ENCODE assay signal across 7 cellular contexts in the genomic region with DNA sequence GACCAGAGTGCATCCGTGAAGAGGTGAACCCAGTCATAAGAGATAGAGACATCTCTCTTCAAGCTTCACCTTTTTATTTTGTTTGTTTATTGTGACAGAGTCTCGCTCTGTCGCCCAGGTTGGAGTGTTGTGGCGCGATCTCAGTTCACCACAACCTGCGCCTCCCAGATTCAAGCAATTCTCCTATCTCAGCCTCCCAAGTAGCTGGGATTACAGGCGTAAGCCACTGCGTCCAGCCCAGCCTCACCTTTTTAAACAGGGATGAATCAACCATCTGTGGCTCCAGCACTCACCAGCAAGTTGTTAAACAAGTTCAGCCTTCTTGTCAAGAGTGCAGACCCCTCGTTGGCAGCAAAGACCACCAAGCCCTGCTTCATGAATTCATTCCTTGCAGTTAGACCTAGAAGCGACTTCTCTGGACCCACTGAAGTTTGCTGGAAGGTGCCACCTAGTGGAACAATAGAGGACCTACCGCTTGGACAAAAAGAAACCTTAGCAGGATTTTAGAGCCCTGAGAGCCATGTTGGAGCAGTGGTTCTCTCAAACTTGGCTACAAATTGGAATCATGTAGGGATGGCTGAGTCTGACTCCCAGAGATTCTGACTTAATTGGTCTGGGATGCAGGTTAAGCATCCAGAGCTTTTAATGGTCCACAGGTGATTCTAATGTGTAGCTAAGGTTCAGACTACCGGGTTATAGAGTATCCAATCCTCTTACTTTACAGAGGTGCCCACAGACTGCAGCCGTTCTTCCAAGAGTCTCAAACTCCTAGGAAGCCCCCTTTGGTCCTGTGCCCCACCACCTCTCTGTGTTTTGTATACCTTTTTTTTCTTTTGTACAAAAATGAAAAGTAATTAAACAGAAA. TPM values are rescaled to one million over a fixed set of nuclear protein-coding genes. Genes with fewer than 3 reads are reported as not detected.
DNase-seq lines count a peak whose midpoint lies in the region; ATAC-seq and TF ChIP-seq lines count a peak whose summit lies in the region.

No MANE protein-coding gene starts in this region.

- no peaks in the 10 kb centered on the region for H3K9me2 ChIP-seq in DOHH2 (replicated peaks; ENCODE audit: control insufficient read depth, low read length)

- H3K79me2 ChIP-seq in DOHH2 (ENCODE audit: control insufficient read depth, low read length) (no peaks in the 10 kb centered on the region), parathyroid adenoma (no peaks in the 10 kb centered on the region)

- H3K4me2 ChIP-seq in DOHH2 (ENCODE audit: low read length) (no peak overlapping the region), parathyroid adenoma (ENCODE audit: low read length) (no peak overlapping the region)

- no peaks in the 10 kb centered on the region for H4K20me1 ChIP-seq in DOHH2 (ENCODE audit: control insufficient read depth, insufficient read depth, low read depth, low read length)

- H3K36me3 ChIP-seq in DOHH2 (ENCODE audit: control insufficient read depth, low read length) (no peaks in the 10 kb centered on the region), parathyroid adenoma (ENCODE audit: control insufficient read depth, insufficient read depth, low read length) (no peaks in the 10 kb centered on the region)

- H3F3A ChIP-seq in DOHH2 (ENCODE audit: control insufficient read depth, insufficient read depth) = no peaks in the 10 kb centered on the region

- H3K27ac ChIP-seq in DOHH2 (ENCODE audit: low read depth, low read length) = no peak overlapping the region
- no peak overlapping the region for H3K27ac ChIP-seq in foreskin keratinocyte
- H3K27ac ChIP-seq in parathyroid adenoma = no peak overlapping the region

- H3K9me3 ChIP-seq in DOHH2 (ENCODE audit: control insufficient read depth, insufficient read depth, low read length) (no peaks in the 10 kb centered on the region), parathyroid adenoma (ENCODE audit: control insufficient read depth, low read length) (no peaks in the 10 kb centered on the region)

- TF ChIP-seq CTCF in DOHH2 (IDR thresholded peaks at IDR 0.05; ENCODE audit: low read depth, low read length, poor library complexity, severe bottlenecking) (peak; percentile 77), foreskin keratinocyte (conservative IDR thresholded peaks at IDR 0.05) (peak; percentile 76), parathyroid adenoma (IDR thresholded peaks at IDR 0.05) (peak; percentile 77)

- H3K4me3 ChIP-seq in DOHH2 (ENCODE audit: low read length) (no peak overlapping the region), parathyroid adenoma (ENCODE audit: low read depth, low read length) (no peak overlapping the region)

- no peak overlapping the region for H3K9ac ChIP-seq in parathyroid adenoma

- H2AFZ ChIP-seq in parathyroid adenoma = no peak overlapping the region

- H3K4me1 ChIP-seq in DOHH2 (ENCODE audit: control insufficient read depth, low read length) = peaks cover 5% of the 10 kb centered on the region
- H3K4me1 ChIP-seq in foreskin keratinocyte = no peaks in the 10 kb centered on the region
- H3K4me1 ChIP-seq in parathyroid adenoma = no peaks in the 10 kb centered on the region

- peaks cover 13% of the 10 kb centered on the region for H3K27me3 ChIP-seq in DOHH2 (ENCODE audit: control insufficient read depth, low read length)
- peaks cover 43% of the 10 kb centered on the region for H3K27me3 ChIP-seq in foreskin keratinocyte
- H3K27me3 ChIP-seq in parathyroid adenoma (ENCODE audit: control insufficient read depth, insufficient read depth, low read length) = no peaks in the 10 kb centered on the region

- peak; percentile 42 for DNase-seq in NCI-H2227 treated with DMSO at 0.1 percent for 48 hours (lab: John Stamatoyannopoulos, UW)
- peak; percentile 12 to 21 for DNase-seq in activated CD4-positive, alpha-beta T cell treated with anti-CD3 and anti-CD28 coated beads, Interleukin-2, amount 50 U/mL, for 48 hours
- peak in 1 of 2 donors; percentile 38 for DNase-seq in foreskin keratinocyte

- ATAC-seq in GM19328 (IDR thresholded peaks at IDR 0.05; ENCODE audit: unreplicated experiment) (peak; percentile 78), HG03175 (IDR thresholded peaks at IDR 0.05; ENCODE audit: unreplicated experiment) (peak; percentile 94), foreskin keratinocyte (peak; percentile 88)

RNA-seq across cellular contexts. Expression of a gene that starts 10.5 kb away (rescaled TPM):
- 23.5 and 23.8 TPM in 2 replicates for total RNA-seq in foreskin keratinocyte
- polyA plus RNA-seq in foreskin keratinocyte = 8.0 and 8.5 TPM in 2 replicates
